12 cellular contexts compared by ENCODE assay signal in the genomic region with DNA sequence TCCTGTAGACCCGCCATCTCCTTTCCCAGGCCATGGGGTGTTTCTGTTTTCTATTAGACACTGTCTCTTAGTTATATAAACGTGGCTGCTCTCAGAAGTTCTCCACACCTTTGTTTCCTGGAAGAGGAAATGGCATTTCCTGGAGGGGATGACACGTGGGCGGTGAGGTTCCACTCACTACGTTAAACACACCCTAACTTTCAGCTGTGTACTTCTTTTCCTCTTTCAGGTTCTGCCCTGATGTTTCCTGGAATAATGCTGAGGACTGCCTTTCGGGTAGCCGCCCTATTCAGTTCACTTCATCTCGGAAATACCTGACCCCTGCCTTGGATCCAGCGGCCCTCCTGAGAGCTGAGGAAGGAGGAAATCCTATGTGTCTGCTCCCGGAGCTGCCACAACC. TPM values are rescaled to one million over a fixed set of nuclear protein-coding genes. Genes with fewer than 3 reads are reported as not detected.
DNase-seq lines count a peak whose midpoint lies in the region; ATAC-seq and TF ChIP-seq lines count a peak whose summit lies in the region.
"Had no signal": no experiment of that assay in that cellular context is flagged by ENCODE, and none has a peak within 500 bp of the region (broad histone marks: within the 10 kb centered on the region; RNA-seq: fewer than 3 reads in every experiment).

No MANE protein-coding gene starts in this region.

- H3K27ac ChIP-seq in DND-41 (ENCODE audit: low read length) = 0 out of 2 replicates have a peak overlapping the region, but pooled peaks have one; percentile 3
- H3K27ac ChIP-seq in GM23248 = no peak overlapping the region
- H3K27ac ChIP-seq: neural progenitor cell had no signal

- H3K36me3 ChIP-seq in DND-41 (ENCODE audit: insufficient read depth, low read length) (peaks cover 28% of the 10 kb centered on the region), GM23248 (ENCODE audit: low read depth) (no peaks in the 10 kb centered on the region)
- H3K36me3 ChIP-seq: neural progenitor cell had no signal

- H3K4me3 ChIP-seq in DND-41 (ENCODE audit: low read depth in 1 of 2, low read length in 2 of 2) (no peak overlapping the region), GM23248 (no peak overlapping the region)
- H3K4me3 ChIP-seq: neural progenitor cell had no signal

- TF ChIP-seq CTCF in DND-41 (IDR thresholded peaks at IDR 0.05; ENCODE audit: borderline replicate concordance, extremely low read depth, low read length, poor library complexity, severe bottlenecking) = no peak

- H3K9me3 ChIP-seq in DND-41 (ENCODE audit: insufficient read depth, low read length, severe bottlenecking) (no peaks in the 10 kb centered on the region), GM23248 (ENCODE audit: low read depth) (no peaks in the 10 kb centered on the region)

- peak; percentile 39 for ATAC-seq in DND-41 (ENCODE audit: insufficient read depth, low read depth)
- ATAC-seq in activated CD8-positive, alpha-beta T cell treated with anti-CD3 and anti-CD28 coated beads, Interleukin-2, amount 10 ng/mL, durations not matched to agents 7 days and 5 days = peak; percentile 50
- ATAC-seq in activated naive CD8-positive, alpha-beta T cell treated with anti-CD3 and anti-CD28 coated beads, Interleukin-2, amount 50 U/mL, for 24 hours = peak; percentile 16

- no peaks in the 10 kb centered on the region for H3K9me2 ChIP-seq in GM23248 (ENCODE audit: insufficient read depth)

- H3K4me1 ChIP-seq in DND-41 (ENCODE audit: insufficient read depth, low read length) (peaks cover 44% of the 10 kb centered on the region), GM23248 (ENCODE audit: insufficient read depth) (no peaks in the 10 kb centered on the region)

- H3K4me1 Mint-ChIP-seq in activated CD8-positive, alpha-beta T cell treated with anti-CD3 and anti-CD28 coated beads, Interleukin-2, amount 10 ng/mL, durations not matched to agents 7 days and 5 days (ENCODE audit: low read depth) = peaks cover 45% of the 10 kb centered on the region
- peaks cover 71% of the 10 kb centered on the region for H3K4me1 Mint-ChIP-seq in activated naive CD8-positive, alpha-beta T cell treated with anti-CD3 and anti-CD28 coated beads, Interleukin-2, amount 50 U/mL, for 24 hours

- DNase-seq in DND-41 = peak; percentile 79
- DNase-seq in activated CD8-positive, alpha-beta T cell treated with anti-CD3 and anti-CD28 coated beads, Interleukin-2, amount 10 ng/mL, durations not matched to agents 7 days and 5 days = peak; percentile 90
- peak; percentile 80 for DNase-seq in activated naive CD8-positive, alpha-beta T cell treated with anti-CD3 and anti-CD28 coated beads, Interleukin-2, amount 50 U/mL, for 24 hours
- peak in 2 of 3 experiments; percentile 57 to 74 for DNase-seq in stimulated activated CD4-positive, alpha-beta T cell treated with anti-CD3 and anti-CD28 coated beads, TNF-alpha, amount 100 ng/mL, for 24 hours (ENCODE audit: low read depth in 3 of 3)
- no peak for DNase-seq in DMS153 treated with DMSO at 0.1 percent for 48 hours (lab: John Stamatoyannopoulos, UW; ENCODE audit: unreplicated experiment)
- no peak for DNase-seq in GM23248
- DNase-seq in ureter (ENCODE audit: low spot score) = no peak
- DNase-seq in NCI-H2081 treated with DMSO at 0.1 percent for 48 hours (lab: John Stamatoyannopoulos, UW) = no peak
- DNase-seq: GDM1, NCI-H1105, T1000 had no signal

- in situ Hi-C loops in GM23248 (cut with MboI) = no loop called here

- no peaks in the 10 kb centered on the region for H4K20me1 ChIP-seq in DND-41 (ENCODE audit: insufficient read depth, low read length)
- H4K20me1 ChIP-seq in GM23248 (ENCODE audit: insufficient read depth) = no peaks in the 10 kb centered on the region

- no peaks in the 10 kb centered on the region for H3K27me3 ChIP-seq in DND-41 (ENCODE audit: insufficient read depth, low read length, poor library complexity)
- peaks cover 21% of the 10 kb centered on the region for H3K27me3 ChIP-seq in GM23248 (replicated peaks; ENCODE audit: insufficient read depth)

- H3K27ac Mint-ChIP-seq in activated CD8-positive, alpha-beta T cell treated with anti-CD3 and anti-CD28 coated beads, Interleukin-2, amount 10 ng/mL, durations not matched to agents 7 days and 5 days = peak overlapping the region; percentile 97
- H3K27ac Mint-ChIP-seq in activated naive CD8-positive, alpha-beta T cell treated with anti-CD3 and anti-CD28 coated beads, Interleukin-2, amount 50 U/mL, for 24 hours = peak overlapping the region; percentile 88
- H3K27ac Mint-ChIP-seq: neural progenitor cell had no signal

- no peaks in the 10 kb centered on the region for H3F3A ChIP-seq in GM23248 (ENCODE audit: insufficient read depth)

- 71 to 75% methylated on average over 10 of the region's 10 CpGs for WGBS in GM23248 (ENCODE audit: low coverage in 1 of 2, low lambda C conversion rate in 2 of 2, missing lambda C conversion rate in 2 of 2), 2 experiments

- H3K4me2 ChIP-seq in DND-41 (ENCODE audit: insufficient read depth, low read length) = no peak overlapping the region
- H3K4me2 ChIP-seq in GM23248 (ENCODE audit: unreplicated experiment) = no peak overlapping the region
- H3K4me2 ChIP-seq: neural progenitor cell had no signal

- no peaks in the 10 kb centered on the region for H3K27me3 Mint-ChIP-seq in activated CD8-positive, alpha-beta T cell treated with anti-CD3 and anti-CD28 coated beads, Interleukin-2, amount 10 ng/mL, durations not matched to agents 7 days and 5 days (ENCODE audit: low read depth)
- H3K27me3 Mint-ChIP-seq in activated naive CD8-positive, alpha-beta T cell treated with anti-CD3 and anti-CD28 coated beads, Interleukin-2, amount 50 U/mL, for 24 hours = peaks cover 2% of the 10 kb centered on the region

- H2AFZ ChIP-seq in DND-41 (ENCODE audit: low read depth, low read length) (no peak overlapping the region), GM23248 (no peak overlapping the region)
- H2AFZ ChIP-seq: neural progenitor cell had no signal

- H3K79me2 ChIP-seq in DND-41 (ENCODE audit: insufficient read depth, low read length) (peaks cover 30% of the 10 kb centered on the region), GM23248 (ENCODE audit: insufficient read depth) (no peaks in the 10 kb centered on the region)

- H3K36me3 Mint-ChIP-seq in activated CD8-positive, alpha-beta T cell treated with anti-CD3 and anti-CD28 coated beads, Interleukin-2, amount 10 ng/mL, durations not matched to agents 7 days and 5 days (ENCODE audit: low read depth) = peaks cover 84% of the 10 kb centered on the region
- H3K36me3 Mint-ChIP-seq in activated naive CD8-positive, alpha-beta T cell treated with anti-CD3 and anti-CD28 coated beads, Interleukin-2, amount 50 U/mL, for 24 hours (ENCODE audit: low read depth) = peaks cover 61% of the 10 kb centered on the region
- H3K36me3 Mint-ChIP-seq: neural progenitor cell had no signal

- peak overlapping the region; percentile 93 for H3K4me3 Mint-ChIP-seq in activated CD8-positive, alpha-beta T cell treated with anti-CD3 and anti-CD28 coated beads, Interleukin-2, amount 10 ng/mL, durations not matched to agents 7 days and 5 days
- peak overlapping the region; percentile 95 for H3K4me3 Mint-ChIP-seq in activated naive CD8-positive, alpha-beta T cell treated with anti-CD3 and anti-CD28 coated beads, Interleukin-2, amount 50 U/mL, for 24 hours
- H3K4me3 Mint-ChIP-seq: neural progenitor cell had no signal

- H3K9ac ChIP-seq in DND-41 (ENCODE audit: low read depth, low read length) (no peak overlapping the region), GM23248 (no peak overlapping the region)
- H3K9ac ChIP-seq: neural progenitor cell had no signal

- H3K9me3 Mint-ChIP-seq in activated CD8-positive, alpha-beta T cell treated with anti-CD3 and anti-CD28 coated beads, Interleukin-2, amount 10 ng/mL, durations not matched to agents 7 days and 5 days (ENCODE audit: insufficient read depth) = no peaks in the 10 kb centered on the region
- H3K9me3 Mint-ChIP-seq in activated naive CD8-positive, alpha-beta T cell treated with anti-CD3 and anti-CD28 coated beads, Interleukin-2, amount 50 U/mL, for 24 hours = no peaks in the 10 kb centered on the region
- H3K9me3 Mint-ChIP-seq: neural progenitor cell had no signal

- POLR2A ChIA-PET in activated CD8-positive, alpha-beta T cell treated with anti-CD3 and anti-CD28 coated beads, Interleukin-2, amount 10 ng/mL, durations not matched to agents 7 days and 5 days (lab: Charles Lee) = interaction anchor here (1.0 to 10.4 kb wide), 15 partner anchors 9 to 525 kb away, joined by 3 to 239 read pairs (median 4); a partner anchor contains a TSS

- CTCF ChIA-PET in activated CD8-positive, alpha-beta T cell treated with anti-CD3 and anti-CD28 coated beads, Interleukin-2, amount 10 ng/mL, durations not matched to agents 7 days and 5 days (lab: Charles Lee) = interaction anchor here (0.9 to 6.3 kb wide), 11 partner anchors 11 to 382 kb away, joined by 3 to 131 read pairs (median 5); no protein-coding TSS in a partner anchor

RNA-seq across cellular contexts. Expression of a gene that starts 3.4 kb away (rescaled TPM):
- total RNA-seq in activated CD8-positive, alpha-beta T cell treated with anti-CD3 and anti-CD28 coated beads, Interleukin-2, amount 10 ng/mL, durations not matched to agents 7 days and 5 days = 10 to 100 TPM; 60.1 to 60.9 TPM
- total RNA-seq in GM23248 (2014; rRNA removed; shearing (Covaris generic)) = not detected in 2 replicates
- not detected in 2 replicates for polyA plus RNA-seq in GM23248 (2016; fragmentation: Nextera tagmentation; extraction: Ambion mirVana)
- total RNA-seq in ureter = 4.3 TPM

Comparison
In these comparisons a context has a peak if more than half of its experiments do, and no peak if none do; other contexts are left out.
1. DNase-seq: peak in DND-41 (single experiment), activated CD8-positive, alpha-beta T cell treated with anti-CD3 and anti-CD28 coated beads, Interleukin-2, amount 10 ng/mL, durations not matched to agents 7 days and 5 days (single experiment), activated naive CD8-positive, alpha-beta T cell treated with anti-CD3 and anti-CD28 coated beads, Interleukin-2, amount 50 U/mL, for 24 hours (single experiment) and stimulated activated CD4-positive, alpha-beta T cell treated with anti-CD3 and anti-CD28 coated beads, TNF-alpha, amount 100 ng/mL, for 24 hours (2 of 3); none in DMS153 treated with DMSO at 0.1 percent for 48 hours (single experiment), GM23248 (single experiment), ureter (single experiment) and NCI-H2081 treated with DMSO at 0.1 percent for 48 hours (single experiment).
2. RNA of a gene that starts 3.4 kb away (total RNA-seq): 60.1 to 60.9 TPM in activated CD8-positive, alpha-beta T cell treated with anti-CD3 and anti-CD28 coated beads, Interleukin-2, amount 10 ng/mL, durations not matched to agents 7 days and 5 days; 4.3 TPM in ureter (single experiment) and not detected in GM23248; every median in the first group is over 10 times any median in the second.
3. Peak in every context shown above with its lines, with median percentiles within 50 percentile points of each other: ATAC-seq.